ENCODE assay signal across 16 cellular contexts in genomic region chr1:162944974-162945639, GRCh38.
"Had no signal": no experiment of that assay in that cellular context is flagged by ENCODE, and none has a peak within 500 bp of the region (broad histone marks: within the 10 kb centered on the region; RNA-seq: fewer than 3 reads in every experiment).

No MANE protein-coding gene starts in this region.

- H3K27ac Mint-ChIP-seq: activated naive CD8-positive, alpha-beta T cell treated with anti-CD3 and anti-CD28 coated beads, Interleukin-2, amount 10 ng/mL, durations not matched to agents 7 days and 5 days; activated T-helper 1 cell treated with anti-CD3 and anti-CD28 coated beads, Interleukin-12 subunit alpha, Interleukin-12 subunit beta, Interleukin-2, Interleukin-4 antibody, amounts not matched to agents 30 ng/mL and 10 ng/mL and 1 ng/mL, durations not matched to agents 14 hours and 24 hours and 36 hours; natural killer cell; stimulated activated effector memory CD8-positive, alpha-beta T cell treated with anti-CD3 and anti-CD28 coated beads, Interleukin-12 subunit alpha, Interleukin-12 subunit beta, amount 100 ng/mL, for 72 hours had no signal

- H3K4me3 ChIP-seq: coronary artery, esophagus muscularis mucosa, thyroid gland had no signal

- H3K4me1 ChIP-seq: parathyroid adenoma had no signal

- H3K27me3 ChIP-seq: esophagus muscularis mucosa, thyroid gland had no signal

- H3K36me3 Mint-ChIP-seq: activated naive CD8-positive, alpha-beta T cell treated with anti-CD3 and anti-CD28 coated beads, Interleukin-2, amount 10 ng/mL, durations not matched to agents 7 days and 5 days; brain; natural killer cell; stimulated activated effector memory CD8-positive, alpha-beta T cell treated with anti-CD3 and anti-CD28 coated beads, Interleukin-12 subunit alpha, Interleukin-12 subunit beta, amount 100 ng/mL, for 72 hours had no signal

- DNase-seq: activated naive CD8-positive, alpha-beta T cell treated with anti-CD3 and anti-CD28 coated beads, Interleukin-2, amount 10 ng/mL, durations not matched to agents 7 days and 5 days; effector CD4-positive, alpha-beta T cell; hypothalamus; kidney glomerular epithelial cell; mesenchymal stem cell; natural killer cell; retina; thyroid gland had no signal

- H3K9ac ChIP-seq: parathyroid adenoma had no signal

- H3K27ac ChIP-seq: coronary artery, esophagus muscularis mucosa, neutrophil, parathyroid adenoma, thyroid gland had no signal

- H3K9me3 Mint-ChIP-seq: activated naive CD8-positive, alpha-beta T cell treated with anti-CD3 and anti-CD28 coated beads, Interleukin-2, amount 10 ng/mL, durations not matched to agents 7 days and 5 days; activated T-helper 1 cell treated with anti-CD3 and anti-CD28 coated beads, Interleukin-12 subunit alpha, Interleukin-12 subunit beta, Interleukin-2, Interleukin-4 antibody, amounts not matched to agents 30 ng/mL and 10 ng/mL and 1 ng/mL, durations not matched to agents 14 hours and 24 hours and 36 hours; brain; central memory CD8-positive, alpha-beta T cell; natural killer cell; stimulated activated effector memory CD8-positive, alpha-beta T cell treated with anti-CD3 and anti-CD28 coated beads, Interleukin-12 subunit alpha, Interleukin-12 subunit beta, amount 100 ng/mL, for 72 hours had no signal

- H3K36me3 ChIP-seq: esophagus muscularis mucosa, neutrophil, thyroid gland had no signal

- H3K27me3 Mint-ChIP-seq: brain had no signal

- H3K4me1 Mint-ChIP-seq: activated naive CD8-positive, alpha-beta T cell treated with anti-CD3 and anti-CD28 coated beads, Interleukin-2, amount 10 ng/mL, durations not matched to agents 7 days and 5 days; central memory CD8-positive, alpha-beta T cell; natural killer cell; stimulated activated effector memory CD8-positive, alpha-beta T cell treated with anti-CD3 and anti-CD28 coated beads, Interleukin-12 subunit alpha, Interleukin-12 subunit beta, amount 100 ng/mL, for 72 hours had no signal

- ATAC-seq: natural killer cell; stimulated activated effector memory CD8-positive, alpha-beta T cell treated with anti-CD3 and anti-CD28 coated beads, Interleukin-12 subunit alpha, Interleukin-12 subunit beta, amount 100 ng/mL, for 72 hours had no signal

- H3K9me3 ChIP-seq: esophagus muscularis mucosa, neutrophil, thyroid gland had no signal

- H2AFZ ChIP-seq: parathyroid adenoma had no signal

- H3K4me3 Mint-ChIP-seq: activated naive CD8-positive, alpha-beta T cell treated with anti-CD3 and anti-CD28 coated beads, Interleukin-2, amount 10 ng/mL, durations not matched to agents 7 days and 5 days; activated T-helper 1 cell treated with anti-CD3 and anti-CD28 coated beads, Interleukin-12 subunit alpha, Interleukin-12 subunit beta, Interleukin-2, Interleukin-4 antibody, amounts not matched to agents 30 ng/mL and 10 ng/mL and 1 ng/mL, durations not matched to agents 14 hours and 24 hours and 36 hours; brain; central memory CD8-positive, alpha-beta T cell; natural killer cell; stimulated activated effector memory CD8-positive, alpha-beta T cell treated with anti-CD3 and anti-CD28 coated beads, Interleukin-12 subunit alpha, Interleukin-12 subunit beta, amount 100 ng/mL, for 72 hours had no signal

- H3K79me2 ChIP-seq: parathyroid adenoma had no signal
